ENCODE assay signal across 9 cellular contexts in the genomic region with DNA sequence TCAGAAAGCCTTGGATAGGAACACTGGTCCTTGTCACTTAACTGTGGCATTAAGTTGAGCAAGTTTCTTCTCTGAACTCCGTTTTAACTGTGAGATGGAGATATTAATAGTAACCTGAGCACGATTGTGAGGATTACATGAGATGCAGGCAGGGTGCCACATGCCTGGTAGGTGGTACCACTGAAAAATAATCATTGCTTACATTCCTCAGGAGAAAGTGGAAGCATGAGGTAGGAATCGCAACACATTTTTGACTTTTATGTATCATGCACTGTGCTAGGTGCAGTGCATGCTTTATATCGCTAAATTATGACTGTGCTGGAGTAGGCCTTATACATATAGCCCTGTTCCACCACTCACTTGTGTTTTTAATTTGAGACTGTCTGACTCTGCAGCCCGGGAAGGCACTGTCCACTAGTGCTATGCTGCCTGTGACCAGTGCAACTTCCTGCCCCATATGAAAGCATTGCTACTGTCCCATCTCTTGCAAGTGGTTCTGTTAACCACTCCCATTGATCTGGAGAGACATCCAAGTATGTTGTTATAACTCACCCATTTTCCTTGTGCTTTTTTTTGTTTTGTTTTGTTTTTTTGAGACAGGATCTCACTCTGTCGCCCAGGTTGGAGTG. TPM values are rescaled to one million over a fixed set of nuclear protein-coding genes. Genes with fewer than 3 reads are reported as not detected.
DNase-seq lines count a peak whose midpoint lies in the region; ATAC-seq and TF ChIP-seq lines count a peak whose summit lies in the region.
"Had no signal": no experiment of that assay in that cellular context is flagged by ENCODE, and none has a peak within 500 bp of the region (broad histone marks: within the 10 kb centered on the region; RNA-seq: fewer than 3 reads in every experiment).

No MANE protein-coding gene starts in this region.

- H3K27ac ChIP-seq in ACC112 (ENCODE audit: low read depth, low read length) (no peak overlapping the region; the same call in 1 of the 2 replicates), KOPT-K1 (ENCODE audit: low read depth, low read length, poor library complexity, severe bottlenecking) (peak overlapping the region; percentile 76), mucosa of rectum (ENCODE audit: low read depth in 2 of 2, low read length in 2 of 2) (peak overlapping the region in 1 of 2 donors; percentile 94), foreskin keratinocyte (no peak overlapping the region)

- peak overlapping the region; percentile 100 for H3K4me3 Mint-ChIP-seq in central memory CD8-positive, alpha-beta T cell

- no peaks in the 10 kb centered on the region for H3K27me3 Mint-ChIP-seq in central memory CD8-positive, alpha-beta T cell

- H3K79me2 ChIP-seq in ACC112 (ENCODE audit: control insufficient read depth, insufficient read depth, low read length, unreplicated experiment), result peaks cover 26% of the 10 kb centered on the region

- H3K9me3 ChIP-seq in KOPT-K1 (ENCODE audit: insufficient read depth, low read length, poor library complexity, severe bottlenecking) (no peaks in the 10 kb centered on the region), mucosa of rectum (ENCODE audit: control insufficient read depth in 2 of 2, low read length in 2 of 2) (no peaks in the 10 kb centered on the region)

- no peaks in the 10 kb centered on the region for H3K9me3 Mint-ChIP-seq in central memory CD8-positive, alpha-beta T cell

- DNase-seq in central memory CD8-positive, alpha-beta T cell (ENCODE audit: low spot score in 2 of 2), result no peak
- DNase-seq in DMS53 treated with DMSO at 0.1 percent for 48 hours (lab: John Stamatoyannopoulos, UW; ENCODE audit: unreplicated experiment) (no peak), foreskin keratinocyte (no peak), NCI-H2171 (lab: John Stamatoyannopoulos, UW) (no peak)
- DNase-seq: SHP77 had no signal

- TF ChIP-seq CTCF in foreskin keratinocyte (conservative IDR thresholded peaks at IDR 0.05), result no peak

- H3K36me3 Mint-ChIP-seq in central memory CD8-positive, alpha-beta T cell (ENCODE audit: insufficient read depth), result peaks cover 23% of the 10 kb centered on the region

- no peak for ATAC-seq in central memory CD8-positive, alpha-beta T cell (replicated peaks; ENCODE audit: extremely low read depth, poor library complexity, severe bottlenecking)
- no peak for ATAC-seq in HG03571 (IDR thresholded peaks at IDR 0.05; ENCODE audit: unreplicated experiment)
- no peak for ATAC-seq in foreskin keratinocyte

- H3K27ac Mint-ChIP-seq in central memory CD8-positive, alpha-beta T cell (ENCODE audit: low read depth), result no peak overlapping the region

- H2AFZ ChIP-seq in ACC112 (ENCODE audit: low read length, unreplicated experiment), result no peak overlapping the region

- H3K27me3 ChIP-seq in ACC112 (ENCODE audit: insufficient read depth, low read length), result no peaks in the 10 kb centered on the region
- H3K27me3 ChIP-seq in mucosa of rectum (ENCODE audit: control insufficient read depth in 2 of 2, insufficient read depth in 2 of 2, low read length in 2 of 2), result no peaks in the 10 kb centered on the region
- no peaks in the 10 kb centered on the region for H3K27me3 ChIP-seq in foreskin keratinocyte

- no peaks in the 10 kb centered on the region for H3K36me3 ChIP-seq in ACC112 (ENCODE audit: insufficient read depth, low read length)
- peaks cover 29% of the 10 kb centered on the region for H3K36me3 ChIP-seq in KOPT-K1 (ENCODE audit: insufficient read depth, low read length)
- H3K36me3 ChIP-seq in mucosa of rectum (ENCODE audit: control insufficient read depth in 2 of 2, insufficient read depth in 2 of 2, low read length in 2 of 2), result peaks cover 14 to 22% of the 10 kb centered on the region in 2 donors

- peaks cover 2% of the 10 kb centered on the region for H3K4me1 ChIP-seq in ACC112 (ENCODE audit: control insufficient read depth, insufficient read depth, low read length, unreplicated experiment)
- peaks cover 12 to 18% of the 10 kb centered on the region in 2 donors for H3K4me1 ChIP-seq in mucosa of rectum (ENCODE audit: control insufficient read depth in 2 of 2, insufficient read depth in 2 of 2, low read length in 2 of 2)
- peaks cover 2% of the 10 kb centered on the region for H3K4me1 ChIP-seq in foreskin keratinocyte

- peak overlapping the region; percentile 97 for H3K4me3 ChIP-seq in ACC112 (ENCODE audit: low read depth, low read length)
- peak overlapping the region; percentile 88 to 92 for H3K4me3 ChIP-seq in mucosa of rectum (ENCODE audit: low read length in 2 of 2)

- peaks cover 37% of the 10 kb centered on the region for H3K4me1 Mint-ChIP-seq in central memory CD8-positive, alpha-beta T cell

- H3K9ac ChIP-seq in mucosa of rectum (ENCODE audit: low read depth in 1 of 2, low read length in 2 of 2), result peak overlapping the region; percentile 93 to 96

RNA-seq across cellular contexts. Expression of a gene that starts 1.0 kb away (rescaled TPM):
- total RNA-seq in foreskin keratinocyte, result 157 TPM in 2 replicates
- polyA plus RNA-seq in foreskin keratinocyte, result 229 and 238 TPM in 2 replicates

RNA-seq across cellular contexts. Expression of a gene that starts 1.4 kb away (rescaled TPM):
- 14.8 and 15.5 TPM in 2 replicates for total RNA-seq in foreskin keratinocyte
- 23.2 and 23.9 TPM in 2 replicates for polyA plus RNA-seq in foreskin keratinocyte

RNA-seq across cellular contexts. Expression of a gene that starts 48.4 kb away (rescaled TPM):
- total RNA-seq in foreskin keratinocyte, result not detected in 2 replicates
- 0.01 TPM in 1 of 2 replicates, not detected in the other for polyA plus RNA-seq in foreskin keratinocyte
